2 cellular contexts compared by ENCODE assay signal in genomic region chr11:69726481-69726880, GRCh38.
TF ChIP-seq lines count a peak whose summit lies in the region.

No MANE protein-coding gene starts in this region.

TF ChIP-seq in GM23338, 12 proteins besides CTCF, POLR2A, EP300 and RAD21:
- TF ChIP-seq EZH2phosphoT487 (IDR thresholded peaks at IDR 0.05; ENCODE audit: unreplicated experiment), result no peak
- TF ChIP-seq ETS1 (IDR thresholded peaks at IDR 0.05), result no peak
- TF ChIP-seq EZH2 (IDR thresholded peaks at IDR 0.05; ENCODE audit: low read depth, unreplicated experiment), result no peak
- TF ChIP-seq REST (IDR thresholded peaks at IDR 0.05; ENCODE audit: unreplicated experiment), result no peak
- no peak for TF ChIP-seq JUNB (IDR thresholded peaks at IDR 0.05; ENCODE audit: unreplicated experiment)
- no peak for TF ChIP-seq ZNF462 (CRISPR knock-in tag; IDR thresholded peaks at IDR 0.05)
- no peak for TF ChIP-seq CREB1 (CRISPR knock-in tag; IDR thresholded peaks at IDR 0.05; ENCODE audit: low read depth)
- TF ChIP-seq ZNF114 (CRISPR knock-in tag; IDR thresholded peaks at IDR 0.05), result no peak
- no peak for TF ChIP-seq POLR2AphosphoS5 (IDR thresholded peaks at IDR 0.05; ENCODE audit: low read depth)

TF ChIP-seq in HCT116, 20 proteins besides CTCF, POLR2A, EP300 and RAD21:
- TF ChIP-seq SRF (IDR thresholded peaks at IDR 0.05; ENCODE audit: low read depth) (no peak), ZNF274 (IDR thresholded peaks at IDR 0.05; ENCODE audit: low read depth, low read length) (no peak), EZH2phosphoT487 (IDR thresholded peaks at IDR 0.05; ENCODE audit: borderline replicate concordance) (no peak), POLR2AphosphoS5 (IDR thresholded peaks at IDR 0.05; ENCODE audit: low read depth, low read length) (no peak), SP1 (IDR thresholded peaks at IDR 0.05; ENCODE audit: low read depth) (no peak), ELF1 (IDR thresholded peaks at IDR 0.05; ENCODE audit: borderline replicate concordance, low read depth) (no peak), TCF7L2 (IDR thresholded peaks at IDR 0.05; ENCODE audit: borderline replicate concordance, extremely low read depth, insufficient read depth, insufficient read length) (no peak), SIN3A (IDR thresholded peaks at IDR 0.05; ENCODE audit: low read depth) (no peak), EGR1 (IDR thresholded peaks at IDR 0.05; ENCODE audit: low read depth) (no peak), CBX3 (IDR thresholded peaks at IDR 0.05; ENCODE audit: low read depth) (no peak), ZBTB33 (IDR thresholded peaks at IDR 0.05; ENCODE audit: extremely low read depth, insufficient replicate concordance, low read length) (no peak), YY1 (IDR thresholded peaks at IDR 0.05; ENCODE audit: extremely low read depth, insufficient replicate concordance, low read depth, low read length) (no peak), EZH2 (IDR thresholded peaks at IDR 0.05) (no peak), ZFX (IDR thresholded peaks at IDR 0.05) (no peak), CEBPB (IDR thresholded peaks at IDR 0.05; ENCODE audit: low read depth) (no peak), JUND (IDR thresholded peaks at IDR 0.05) (no peak), FOSL1 (IDR thresholded peaks at IDR 0.05; ENCODE audit: low read depth) (no peak)
- TF ChIP-seq, protein P1, sequence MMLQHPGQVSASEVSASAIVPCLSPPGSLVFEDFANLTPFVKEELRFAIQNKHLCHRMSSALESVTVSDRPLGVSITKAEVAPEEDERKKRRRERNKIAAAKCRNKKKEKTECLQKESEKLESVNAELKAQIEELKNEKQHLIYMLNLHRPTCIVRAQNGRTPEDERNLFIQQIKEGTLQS (IDR thresholded peaks at IDR 0.05), result no peak
